ENCODE assay signal across 21 cellular contexts in genomic region chr10:47317251-47317650, GRCh38. TPM values are rescaled to one million over a fixed set of nuclear protein-coding genes. Genes with fewer than 3 reads are reported as not detected.
"Had no signal": no experiment of that assay in that cellular context is flagged by ENCODE, and none has a peak within 500 bp of the region (broad histone marks: within the 10 kb centered on the region; RNA-seq: fewer than 3 reads in every experiment).

No MANE protein-coding gene starts in this region.

- H3K9me3 Mint-ChIP-seq: central memory CD8-positive, alpha-beta T cell; dendritic cell treated with granulocyte-macrophage colony-stimulating factor and Interleukin-4, amounts not matched to agents 40 ng/mL and 50 ng/mL, for 4 days; effector memory CD8-positive, alpha-beta T cell; nephron had no signal

- H3K4me2 ChIP-seq: hepatocyte had no signal

- H2AFZ ChIP-seq: hepatocyte had no signal

- H3K4me1 Mint-ChIP-seq: nephron had no signal

- H3K9me3 ChIP-seq: esophagus squamous epithelium, neutrophil, spleen, stomach had no signal

- H3K36me3 ChIP-seq: esophagus squamous epithelium, neutrophil, spleen, stomach had no signal

- DNase-seq: effector memory CD8-positive, alpha-beta T cell; esophagus squamous epithelium; foreskin fibroblast; midbrain; spleen; stimulated activated naive CD4-positive, alpha-beta T cell; stomach; substantia nigra; trophoblast cell had no signal

- H3K79me2 ChIP-seq: hepatocyte had no signal

- H3K27ac Mint-ChIP-seq: dendritic cell treated with granulocyte-macrophage colony-stimulating factor and Interleukin-4, amounts not matched to agents 40 ng/mL and 50 ng/mL, for 4 days; effector memory CD8-positive, alpha-beta T cell; nephron had no signal

- H3K4me3 Mint-ChIP-seq: central memory CD8-positive, alpha-beta T cell; dendritic cell treated with granulocyte-macrophage colony-stimulating factor and Interleukin-4, amounts not matched to agents 40 ng/mL and 50 ng/mL, for 4 days; effector memory CD8-positive, alpha-beta T cell; nephron had no signal

- H3K4me1 ChIP-seq: stomach had no signal

- ATAC-seq: effector memory CD8-positive, alpha-beta T cell; left lobe of liver; sciatic nerve had no signal

- H3K27ac ChIP-seq: esophagus squamous epithelium, hepatocyte, neutrophil, spleen, stomach had no signal

- H3K4me3 ChIP-seq: esophagus squamous epithelium, hepatocyte, spleen, stomach had no signal

RNA-seq across cellular contexts. Expression of gene GDF2, which starts 5.0 kb away (rescaled TPM):
- total RNA-seq: epithelial cell of proximal tubule, esophagus squamous epithelium, hepatocyte, lower leg skin, osteocyte, pulmonary artery endothelial cell, sciatic nerve, skeletal muscle tissue, spleen, stomach had no signal
- polyA plus RNA-seq: spleen, stomach had no signal

RNA-seq across cellular contexts. Expression of gene GDF10, which starts 17.3 kb away (rescaled TPM):
- total RNA-seq: epithelial cell of proximal tubule, osteocyte, pulmonary artery endothelial cell had no signal

RNA-seq across cellular contexts. Expression of gene RBP3, which starts 30.9 kb away (rescaled TPM):
- total RNA-seq: epithelial cell of proximal tubule, esophagus squamous epithelium, left lobe of liver, lower leg skin, osteocyte, pulmonary artery endothelial cell, sciatic nerve, skeletal muscle tissue, spleen, stomach had no signal
- polyA plus RNA-seq: spleen, stomach had no signal
